Comparison of ENCODE assay signal across 8 cellular contexts in genomic region chr1:149708192-149708853, GRCh38.
A peak's percentile ranks its signal among the peaks of the same experiment; 100 is the strongest.
DNase-seq lines count a peak whose midpoint lies in the region; ATAC-seq and TF ChIP-seq lines count a peak whose summit lies in the region.
"Not testable (repeated sequence)": the region's sequence is repeated elsewhere in the genome, so short reads cannot be mapped to it uniquely, and the experiment has no call there.

No MANE protein-coding gene starts in this region.

- H3K27ac Mint-ChIP-seq in brain = peak overlapping the region in 1 of 5 experiments; percentile 56

- H3K36me3 ChIP-seq in aorta (ENCODE audit: control insufficient read depth in 1 of 2, insufficient read depth in 2 of 2, low read length in 1 of 2) = not testable (repeated sequence)

- intact Hi-C loops in aorta (cut with DNase I) = not testable (repeated sequence)

- DNase-seq in NCI-H524 treated with DMSO at 0.1 percent for 48 hours (lab: John Stamatoyannopoulos, UW) (peak; percentile 44), hypothalamus (lab: John Stamatoyannopoulos, UW) (peak in 29 of 51 donors; percentile 3 to 91 (median 45)), retina (peak; percentile 78), aorta (peak; percentile 55 to 82)
- peak; percentile 52 to 58 for DNase-seq in activated CD4-positive, alpha-beta T cell treated with anti-CD3 and anti-CD28 coated beads for 24 hours (ENCODE audit: low read depth in 2 of 2)

- H3K9me3 Mint-ChIP-seq in brain = not testable (repeated sequence)

- H3K27ac ChIP-seq in aorta (ENCODE audit: low read depth in 1 of 2, low read length in 2 of 2) = not testable (repeated sequence)

- H3K27me3 Mint-ChIP-seq in brain = not testable (repeated sequence)

- H3K4me3 ChIP-seq in aorta (ENCODE audit: low read length in 2 of 2) = not testable (repeated sequence)

- peak overlapping the region in 3 of 5 experiments; percentile 69 to 78 (median 77) for H3K4me3 Mint-ChIP-seq in brain

- H3K27me3 ChIP-seq in aorta (ENCODE audit: control insufficient read depth in 1 of 2, insufficient read depth in 2 of 2, low read length in 1 of 2) = not testable (repeated sequence)

- not testable (repeated sequence) for TF ChIP-seq CTCF in brain (conservative IDR thresholded peaks at IDR 0.05)

- not testable (repeated sequence) for H3K4me1 Mint-ChIP-seq in brain

- H3K36me3 Mint-ChIP-seq in brain = not testable (repeated sequence)

- not testable (repeated sequence) for H3K4me1 ChIP-seq in aorta (ENCODE audit: control insufficient read depth in 1 of 2, insufficient read depth in 2 of 2, low read length in 2 of 2)

- H3K9me3 ChIP-seq in aorta (ENCODE audit: control insufficient read depth, low read length) = not testable (repeated sequence)

- 2 to 3% methylated on average over 12 of the region's 22 CpGs for WGBS in aorta, 2 donors

- peak; percentile 91 for ATAC-seq in GM18861 (IDR thresholded peaks at IDR 0.05; ENCODE audit: unreplicated experiment)
- ATAC-seq in HG03135 (IDR thresholded peaks at IDR 0.05; ENCODE audit: unreplicated experiment) = peak; percentile 77
- peak; percentile 96 for ATAC-seq in aorta (ENCODE audit: low FRiP score)
